ENCODE assay signal across 8 cellular contexts in the genomic region with DNA sequence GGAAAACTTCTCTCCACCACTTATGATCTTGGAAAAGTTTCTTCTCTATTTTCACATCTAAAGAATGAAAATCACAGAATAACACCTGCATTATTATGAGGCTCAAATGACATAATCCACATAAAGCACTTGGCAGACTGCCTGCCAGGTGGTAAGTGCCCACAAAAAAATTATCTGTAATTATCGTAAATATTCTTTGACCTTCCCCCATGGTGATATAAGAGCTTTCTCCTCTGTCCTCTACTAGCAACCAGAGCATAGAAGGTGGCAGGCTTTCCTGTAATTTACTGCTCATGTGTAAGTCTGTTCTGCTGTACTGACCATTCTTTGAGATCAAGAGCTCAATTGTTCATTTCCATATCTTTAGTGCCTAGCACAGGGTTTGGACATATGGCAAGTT.
DNase-seq lines count a peak whose midpoint lies in the region; ATAC-seq lines count a peak whose summit lies in the region.

No MANE protein-coding gene starts in this region.

- peak overlapping the region; percentile 67 for H3K27ac Mint-ChIP-seq in stimulated activated naive CD8-positive, alpha-beta T cell treated with anti-CD3 and anti-CD28 coated beads, Interleukin-15, Interleukin-2, amounts not matched to agents 100 ng/mL and 50 ng/mL, for 24 hours
- peak overlapping the region; percentile 67 for H3K27ac Mint-ChIP-seq in central memory CD8-positive, alpha-beta T cell (ENCODE audit: low read depth)
- H3K27ac Mint-ChIP-seq in stimulated activated effector memory CD8-positive, alpha-beta T cell treated with anti-CD3 and anti-CD28 coated beads, Interleukin-12 subunit alpha, Interleukin-12 subunit beta, amount 100 ng/mL, for 72 hours: peak overlapping the region; percentile 62

- H3K36me3 Mint-ChIP-seq in stimulated activated naive CD8-positive, alpha-beta T cell treated with anti-CD3 and anti-CD28 coated beads, Interleukin-15, Interleukin-2, amounts not matched to agents 100 ng/mL and 50 ng/mL, for 24 hours (ENCODE audit: low read depth): no peaks in the 10 kb centered on the region
- peaks cover 3% of the 10 kb centered on the region for H3K36me3 Mint-ChIP-seq in central memory CD8-positive, alpha-beta T cell (ENCODE audit: insufficient read depth)
- H3K36me3 Mint-ChIP-seq in stimulated activated effector memory CD8-positive, alpha-beta T cell treated with anti-CD3 and anti-CD28 coated beads, Interleukin-12 subunit alpha, Interleukin-12 subunit beta, amount 100 ng/mL, for 72 hours: peaks cover 5% of the 10 kb centered on the region

- ATAC-seq in stimulated activated naive CD8-positive, alpha-beta T cell treated with anti-CD3 and anti-CD28 coated beads, Interleukin-15, Interleukin-2, amounts not matched to agents 100 U/mL and 50 U/mL, for 24 hours: no peak
- ATAC-seq in central memory CD8-positive, alpha-beta T cell (replicated peaks; ENCODE audit: extremely low read depth, poor library complexity, severe bottlenecking): no peak
- no peak for ATAC-seq in stimulated activated effector memory CD8-positive, alpha-beta T cell treated with anti-CD3 and anti-CD28 coated beads, Interleukin-12 subunit alpha, Interleukin-12 subunit beta, amount 100 ng/mL, for 72 hours

- H3K9me3 Mint-ChIP-seq in stimulated activated naive CD8-positive, alpha-beta T cell treated with anti-CD3 and anti-CD28 coated beads, Interleukin-15, Interleukin-2, amounts not matched to agents 100 ng/mL and 50 ng/mL, for 24 hours: no peaks in the 10 kb centered on the region
- H3K9me3 Mint-ChIP-seq in central memory CD8-positive, alpha-beta T cell: no peaks in the 10 kb centered on the region
- no peaks in the 10 kb centered on the region for H3K9me3 Mint-ChIP-seq in stimulated activated effector memory CD8-positive, alpha-beta T cell treated with anti-CD3 and anti-CD28 coated beads, Interleukin-12 subunit alpha, Interleukin-12 subunit beta, amount 100 ng/mL, for 72 hours

- H3K27me3 Mint-ChIP-seq in stimulated activated naive CD8-positive, alpha-beta T cell treated with anti-CD3 and anti-CD28 coated beads, Interleukin-15, Interleukin-2, amounts not matched to agents 100 ng/mL and 50 ng/mL, for 24 hours: peaks cover 6% of the 10 kb centered on the region
- H3K27me3 Mint-ChIP-seq in central memory CD8-positive, alpha-beta T cell: no peaks in the 10 kb centered on the region

- peak overlapping the region; percentile 67 for H3K4me3 Mint-ChIP-seq in stimulated activated naive CD8-positive, alpha-beta T cell treated with anti-CD3 and anti-CD28 coated beads, Interleukin-15, Interleukin-2, amounts not matched to agents 100 ng/mL and 50 ng/mL, for 24 hours
- H3K4me3 Mint-ChIP-seq in central memory CD8-positive, alpha-beta T cell: peak overlapping the region; percentile 64
- H3K4me3 Mint-ChIP-seq in stimulated activated effector memory CD8-positive, alpha-beta T cell treated with anti-CD3 and anti-CD28 coated beads, Interleukin-12 subunit alpha, Interleukin-12 subunit beta, amount 100 ng/mL, for 72 hours: peak overlapping the region; percentile 53

- H3K4me1 Mint-ChIP-seq in stimulated activated naive CD8-positive, alpha-beta T cell treated with anti-CD3 and anti-CD28 coated beads, Interleukin-15, Interleukin-2, amounts not matched to agents 100 ng/mL and 50 ng/mL, for 24 hours (ENCODE audit: low read depth): peaks cover 30% of the 10 kb centered on the region
- H3K4me1 Mint-ChIP-seq in central memory CD8-positive, alpha-beta T cell: peaks cover 14% of the 10 kb centered on the region
- peaks cover 17% of the 10 kb centered on the region for H3K4me1 Mint-ChIP-seq in stimulated activated effector memory CD8-positive, alpha-beta T cell treated with anti-CD3 and anti-CD28 coated beads, Interleukin-12 subunit alpha, Interleukin-12 subunit beta, amount 100 ng/mL, for 72 hours

- DNase-seq in stimulated activated naive CD8-positive, alpha-beta T cell treated with anti-CD3 and anti-CD28 coated beads, Interleukin-15, Interleukin-2, amounts not matched to agents 100 U/mL and 50 U/mL, for 24 hours: no peak
- DNase-seq in NCI-H146 (lab: John Stamatoyannopoulos, UW) (peak; percentile 95), iPS-NIHi11 (ENCODE audit: low spot score) (no peak), AG20443 (ENCODE audit: low spot score) (no peak), SW480 (ENCODE audit: low spot score) (no peak)
- DNase-seq in central memory CD8-positive, alpha-beta T cell (ENCODE audit: low spot score in 2 of 2): no peak
- DNase-seq in stimulated activated effector memory CD8-positive, alpha-beta T cell treated with anti-CD3 and anti-CD28 coated beads, Interleukin-12 subunit alpha, Interleukin-12 subunit beta, amount 100 ng/mL, for 72 hours (ENCODE audit: low spot score in 2 of 2): no peak
